ENCODE assay signal across 12 cellular contexts in the genomic region with DNA sequence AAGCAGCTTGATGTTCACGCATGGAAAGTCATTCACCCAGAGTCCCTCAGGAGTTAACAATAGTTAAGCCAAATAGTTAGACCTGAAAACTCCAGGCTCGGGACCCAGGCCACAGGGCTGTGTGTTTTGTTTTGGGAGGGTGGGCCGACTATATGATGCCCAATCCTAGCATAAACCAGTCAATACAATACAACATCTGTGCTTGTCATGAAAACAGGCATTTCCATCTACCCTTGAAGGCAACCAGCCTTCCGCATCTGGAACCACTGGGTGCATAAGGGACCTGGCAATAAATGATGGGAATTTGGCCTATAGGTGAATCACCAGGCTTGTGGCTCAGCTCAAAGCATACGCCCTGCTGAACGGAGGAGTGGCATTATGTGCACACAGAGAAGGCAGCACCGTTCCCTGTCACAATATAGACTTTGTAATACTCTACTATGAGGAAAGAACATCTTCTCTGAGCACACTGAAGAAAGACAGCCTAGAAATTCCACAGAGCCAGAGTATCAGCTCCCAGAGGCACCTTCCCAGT.
DNase-seq lines count a peak whose midpoint lies in the region; FAIRE-seq and TF ChIP-seq lines count a peak whose summit lies in the region.
"Had no signal": no experiment of that assay in that cellular context is flagged by ENCODE, and none has a peak within 500 bp of the region (broad histone marks: within the 10 kb centered on the region; RNA-seq: fewer than 3 reads in every experiment).

No MANE protein-coding gene starts in this region.

- no peak for TF ChIP-seq CTCF in RWPE1 (conservative IDR thresholded peaks at IDR 0.05; ENCODE audit: low read depth)
- TF ChIP-seq CTCF in endothelial cell of umbilical vein (IDR thresholded peaks at IDR 0.05; ENCODE audit: extremely low read depth in 1 of 2, insufficient read depth in 1 of 2, low read depth in 1 of 2, low read length in 2 of 2) = no peak
- no peak for TF ChIP-seq CTCF in osteoblast (IDR thresholded peaks at IDR 0.05; ENCODE audit: extremely low read depth, low read depth, low read length)
- no peak for TF ChIP-seq CTCF in endothelial cell (IDR thresholded peaks at IDR 0.05; ENCODE audit: unreplicated experiment)

- H3K9me3 Mint-ChIP-seq in endothelial cell (ENCODE audit: unreplicated experiment) = no peaks in the 10 kb centered on the region

- H3K27ac Mint-ChIP-seq in endothelial cell (ENCODE audit: unreplicated experiment) = no peak overlapping the region

- peaks cover 29% of the 10 kb centered on the region for H3K4me1 Mint-ChIP-seq in endothelial cell (ENCODE audit: unreplicated experiment)

- TF ChIP-seq POLR2A in endothelial cell of umbilical vein (IDR thresholded peaks at IDR 0.05; ENCODE audit: low read depth, low read length) = no peak

- H3K4me1 ChIP-seq in GM23248 (ENCODE audit: insufficient read depth) (peaks cover 44% of the 10 kb centered on the region), endothelial cell of umbilical vein (ENCODE audit: control insufficient read depth, extremely low read depth, insufficient read depth, low read length) (peaks cover 17% of the 10 kb centered on the region), osteoblast (ENCODE audit: insufficient read depth, low read length) (peaks cover 39% of the 10 kb centered on the region)

- no peak for FAIRE-seq in endothelial cell of umbilical vein (lab: Jason Lieb, UNC)

- H3K4me2 ChIP-seq in GM23248 (ENCODE audit: unreplicated experiment) = peak overlapping the region; percentile 54
- peak overlapping the region; percentile 23 for H3K4me2 ChIP-seq in endothelial cell of umbilical vein (ENCODE audit: insufficient read depth, low read length)
- no peak overlapping the region for H3K4me2 ChIP-seq in osteoblast (ENCODE audit: insufficient read depth, low read length)

- H3K27me3 ChIP-seq in GM23248 (replicated peaks; ENCODE audit: insufficient read depth) (no peaks in the 10 kb centered on the region), endothelial cell of umbilical vein (ENCODE audit: control insufficient read depth in 2 of 2, insufficient read depth in 2 of 2, low read length in 2 of 2) (no peaks in the 10 kb centered on the region), osteoblast (ENCODE audit: insufficient read depth, low read length) (no peaks in the 10 kb centered on the region)
- H3K27me3 ChIP-seq: gastroesophageal sphincter, suprapubic skin had no signal

- H3K4me3 ChIP-seq in GM23248 = no peak overlapping the region
- H3K4me3 ChIP-seq in endothelial cell of umbilical vein (replicated peaks in 1 of 3; ENCODE audit: insufficient read depth in 1 of 3, low read depth in 1 of 3, low read length in 3 of 3) = no peak overlapping the region
- H3K4me3 ChIP-seq in osteoblast (ENCODE audit: insufficient read depth, low read length) = no peak overlapping the region
- H3K4me3 ChIP-seq: gastroesophageal sphincter, suprapubic skin had no signal

- H3K9me1 ChIP-seq in endothelial cell of umbilical vein (replicated peaks; ENCODE audit: control insufficient read depth, extremely low read depth, insufficient read depth, low read length) = no peaks in the 10 kb centered on the region

- POLR2A ChIA-PET in RWPE1 (lab: Yijun Ruan, JAX; ENCODE audit: low non-redundant PET) = no interaction called here
- POLR2A ChIA-PET in endothelial cell of umbilical vein (lab: Charles Lee) = no interaction called here

- no peaks in the 10 kb centered on the region for H3K27me3 Mint-ChIP-seq in endothelial cell (ENCODE audit: unreplicated experiment)

- no peak overlapping the region for H3K9ac ChIP-seq in GM23248
- H3K9ac ChIP-seq in endothelial cell of umbilical vein (replicated peaks; ENCODE audit: extremely low read depth, insufficient read depth, low read length) = no peak overlapping the region

- BruUV-seq in endothelial cell of umbilical vein (replicated peaks; lab: Mats Ljungman, UMichigan) = no TSS peak

- intact Hi-C loops in endothelial cell of umbilical vein (cut with micrococcal nuclease) = loop anchor here (2.0 to 5.0 kb wide), 2 partner anchors 81 to 111 kb away; no protein-coding TSS in a partner anchor

- H2AFZ ChIP-seq in GM23248 = no peak overlapping the region
- no peak overlapping the region for H2AFZ ChIP-seq in endothelial cell of umbilical vein (ENCODE audit: low read depth, low read length)
- H2AFZ ChIP-seq in osteoblast (ENCODE audit: low read length) = no peak overlapping the region

- 66 to 76% methylated on average over 7 of the region's 7 CpGs for WGBS in GM23248 (ENCODE audit: low coverage in 1 of 2, low lambda C conversion rate in 2 of 2, missing lambda C conversion rate in 2 of 2), 2 experiments

- DNase-seq in GM23248 (peak; percentile 63), RWPE1 (ENCODE audit: low spot score) (peak; percentile 30), endothelial cell of umbilical vein (ENCODE audit: low read depth, low spot score) (no peak), osteoblast (ENCODE audit: insufficient read length, low spot score, missing footprints) (peak; percentile 62), NAMALWA (ENCODE audit: low spot score) (no peak), endothelial cell (ENCODE audit: low spot score) (no peak), dedifferentiated amniotic fluid mesenchymal stem cell (ENCODE audit: extremely low spot score) (no peak)
- DNase-seq: amniotic stem cell; NCI-H510A treated with DMSO at 0.1 percent for 48 hours; stimulated activated CD4-positive, alpha-beta T cell treated with anti-CD3 and anti-CD28 coated beads, Interleukin-15, amount 100 ng/mL, for 24 hours had no signal

- H4K20me1 ChIP-seq in GM23248 (ENCODE audit: insufficient read depth) = no peaks in the 10 kb centered on the region
- H4K20me1 ChIP-seq in endothelial cell of umbilical vein (replicated peaks; ENCODE audit: control insufficient read depth, extremely low read depth, insufficient read depth, low read length) = no peaks in the 10 kb centered on the region
- peaks cover 9% of the 10 kb centered on the region for H4K20me1 ChIP-seq in osteoblast (ENCODE audit: insufficient read depth, low read length)

- H3K79me2 ChIP-seq in GM23248 (ENCODE audit: insufficient read depth) (no peaks in the 10 kb centered on the region), endothelial cell of umbilical vein (ENCODE audit: control insufficient read depth, insufficient read depth, low read length) (no peaks in the 10 kb centered on the region), osteoblast (ENCODE audit: insufficient read depth, low read length) (no peaks in the 10 kb centered on the region)

- no peaks in the 10 kb centered on the region for H3K9me2 ChIP-seq in GM23248 (ENCODE audit: insufficient read depth)

- no peak overlapping the region; the same call in 1 of the 2 replicates for H3K27ac ChIP-seq in GM23248
- H3K27ac ChIP-seq in RWPE1 = peak overlapping the region; percentile 18; the same call in 1 of the 2 replicates
- H3K27ac ChIP-seq in endothelial cell of umbilical vein (ENCODE audit: insufficient read depth, low read depth, low read length) = peak overlapping the region; percentile 37
- peak overlapping the region; percentile 25 for H3K27ac ChIP-seq in osteoblast (ENCODE audit: low read depth, low read length)
- H3K27ac ChIP-seq: gastroesophageal sphincter, suprapubic skin had no signal

- H3K9me3 ChIP-seq in GM23248 (ENCODE audit: low read depth) (no peaks in the 10 kb centered on the region), endothelial cell of umbilical vein (replicated peaks; ENCODE audit: control insufficient read depth, insufficient read depth, low read length) (no peaks in the 10 kb centered on the region), osteoblast (ENCODE audit: low read depth, low read length) (no peaks in the 10 kb centered on the region)
- H3K9me3 ChIP-seq: gastroesophageal sphincter, suprapubic skin had no signal

- in situ Hi-C loops in GM23248 (cut with MboI) = no loop called here

- CTCF ChIA-PET in RWPE1 (lab: Yijun Ruan, JAX) = interaction anchor here (0.7 kb wide), 1 partner anchor 53 kb away, joined by 4 read pairs; no protein-coding TSS in a partner anchor
- CTCF ChIA-PET in endothelial cell of umbilical vein (lab: Charles Lee) = interaction anchor here (1.2 kb wide), 1 partner anchor 35 kb away, joined by 3 read pairs; no protein-coding TSS in a partner anchor

- peaks cover 24% of the 10 kb centered on the region for H3K36me3 Mint-ChIP-seq in endothelial cell (ENCODE audit: low read depth, unreplicated experiment)

- H3K36me3 ChIP-seq in GM23248 (ENCODE audit: low read depth) = no peaks in the 10 kb centered on the region
- no peaks in the 10 kb centered on the region for H3K36me3 ChIP-seq in endothelial cell of umbilical vein (ENCODE audit: control insufficient read depth in 2 of 2, extremely low read depth in 1 of 2, insufficient read depth in 2 of 2, low read length in 2 of 2)
- H3K36me3 ChIP-seq in osteoblast (ENCODE audit: insufficient read depth, low read length) = no peaks in the 10 kb centered on the region
- H3K36me3 ChIP-seq: gastroesophageal sphincter, suprapubic skin had no signal

- dilution Hi-C loops in endothelial cell of umbilical vein (cut with MboI; ENCODE audit: extremely low pct_ligation_motif_present, low sequenced_read_pairs) = no loop called here

- no peak overlapping the region for H3K4me3 Mint-ChIP-seq in endothelial cell (ENCODE audit: unreplicated experiment)

- peaks cover 19% of the 10 kb centered on the region for H3F3A ChIP-seq in GM23248 (ENCODE audit: insufficient read depth)

TF ChIP-seq in endothelial cell of umbilical vein, 7 proteins besides CTCF, POLR2A, EP300 and RAD21:
- TF ChIP-seq JUN (IDR thresholded peaks at IDR 0.05; ENCODE audit: borderline replicate concordance, insufficient read depth, insufficient read length, low read depth) = no peak
- no peak for TF ChIP-seq GATA2 (IDR thresholded peaks at IDR 0.05; ENCODE audit: insufficient read depth, insufficient read length, low read depth, low read length)
- no peak for TF ChIP-seq MYC (IDR thresholded peaks at IDR 0.05; ENCODE audit: low read depth, low read length)
- no peak for TF ChIP-seq POLR2AphosphoS5 (IDR thresholded peaks at IDR 0.05; ENCODE audit: insufficient read depth, low read depth, low read length)
- no peak for TF ChIP-seq FOS (IDR thresholded peaks at IDR 0.05; ENCODE audit: borderline replicate concordance, insufficient read depth, low read length)
- no peak for TF ChIP-seq EZH2 (IDR thresholded peaks at IDR 0.05; ENCODE audit: borderline replicate concordance, low read depth, low read length, severe bottlenecking)
- no peak for TF ChIP-seq MAX (IDR thresholded peaks at IDR 0.05; ENCODE audit: insufficient read depth, insufficient read length)

Comparison
In these comparisons a context has a peak if more than half of its experiments do, and no peak if none do; other contexts are left out.
1. DNase-seq: peak in GM23248 (single experiment), RWPE1 (single experiment) and osteoblast (single experiment); none in endothelial cell of umbilical vein (single experiment), NAMALWA (single experiment), endothelial cell (single experiment) and dedifferentiated amniotic fluid mesenchymal stem cell (single experiment).